In the genomic region with DNA sequence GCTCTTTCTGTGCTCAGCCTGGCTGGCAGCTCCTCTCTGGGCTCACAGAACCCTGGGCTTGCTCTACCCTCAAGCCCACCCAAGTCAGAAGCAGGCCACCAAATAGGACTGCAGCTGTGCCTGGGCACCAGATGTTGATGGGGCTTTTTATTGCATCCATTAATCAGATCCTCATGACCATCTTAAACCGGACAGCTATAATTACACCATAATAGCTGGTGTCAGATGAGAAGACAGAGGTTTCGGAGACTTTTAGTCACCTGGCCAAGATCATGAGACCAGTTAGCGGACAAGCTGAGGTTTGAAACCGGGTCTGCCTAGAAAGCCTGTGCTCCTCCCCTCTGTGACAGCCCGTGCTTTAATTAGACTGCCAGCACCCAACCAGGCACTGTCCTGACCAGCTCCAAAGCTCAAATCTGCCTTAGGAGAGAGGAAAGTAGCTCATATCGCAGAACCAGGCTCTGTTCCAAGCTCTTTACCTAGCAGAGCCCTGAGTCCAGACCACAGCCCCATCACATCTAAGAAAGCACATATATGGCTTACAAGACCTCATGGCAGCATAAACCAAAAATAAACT, we compare ENCODE assay signal across 23 cellular contexts.
"Had no signal": no experiment of that assay in that cellular context is flagged by ENCODE, and none has a peak within 500 bp of the region (broad histone marks: within the 10 kb centered on the region; RNA-seq: fewer than 3 reads in every experiment).

No MANE protein-coding gene starts in this region.

- H2AFZ ChIP-seq: neural progenitor cell had no signal

- H3K4me2 ChIP-seq: neural progenitor cell had no signal

- DNase-seq: activated CD4-positive, alpha-beta T cell treated with anti-CD3 and anti-CD28 coated beads for 4 hours; activated CD4-positive, alpha-beta T cell treated with anti-CD3 and anti-CD28 coated beads, Interleukin-2, amount 50 U/mL, for 4 hours; activated CD8-positive, alpha-beta memory T cell treated with anti-CD3 and anti-CD28 coated beads, Interleukin-2, amount 50 U/mL, for 4 hours; activated T-cell treated with anti-CD3 and anti-CD28 coated beads, Interleukin-2, amount 50 U/mL, for 24 hours; central memory CD4-positive, alpha-beta T cell; dermis blood vessel endothelial cell; effector CD4-positive, alpha-beta T cell; esophagus squamous epithelium; foreskin melanocyte; left cardiac atrium; right cardiac atrium; spleen; stimulated activated naive CD4-positive, alpha-beta T cell treated with Interleukin-2 at 50 U/mL for 16 hours; substantia nigra; upper lobe of left lung had no signal

- FAIRE-seq: endometrium, islet of Langerhans had no signal

- H3K9me3 Mint-ChIP-seq: activated naive CD4-positive, alpha-beta T cell treated with anti-CD3 and anti-CD28 coated beads, Interleukin-2, amount 50 U/mL, for 72 hours; activated T-cell treated with anti-CD3 and anti-CD28 coated beads, Interleukin-2, amount 50 U/mL, for 24 hours; neural progenitor cell had no signal

- H3K36me3 ChIP-seq: breast epithelium, esophagus squamous epithelium, neural progenitor cell, spleen, upper lobe of left lung, vagina had no signal

- H3K9me3 ChIP-seq: breast epithelium, esophagus squamous epithelium, spleen, upper lobe of left lung, vagina had no signal

- H3K27ac Mint-ChIP-seq: activated naive CD4-positive, alpha-beta T cell treated with anti-CD3 and anti-CD28 coated beads, Interleukin-2, amount 50 U/mL, for 72 hours; activated T-cell treated with anti-CD3 and anti-CD28 coated beads, Interleukin-2, amount 50 U/mL, for 24 hours; naive thymus-derived CD8-positive, alpha-beta T cell; neural progenitor cell had no signal

- H3K4me1 Mint-ChIP-seq: naive thymus-derived CD8-positive, alpha-beta T cell had no signal

- H3K4me3 Mint-ChIP-seq: activated T-cell treated with anti-CD3 and anti-CD28 coated beads, Interleukin-2, amount 50 U/mL, for 24 hours; naive thymus-derived CD8-positive, alpha-beta T cell; neural progenitor cell had no signal

- H3K4me1 ChIP-seq: breast epithelium, esophagus squamous epithelium, spleen, upper lobe of left lung, vagina had no signal

- H3K27me3 ChIP-seq: neural progenitor cell, upper lobe of left lung, vagina had no signal

- H3K9ac ChIP-seq: neural progenitor cell had no signal

- H3K36me3 Mint-ChIP-seq: naive thymus-derived CD8-positive, alpha-beta T cell; neural progenitor cell had no signal

- H3K27ac ChIP-seq: breast epithelium, epithelial cell of prostate, esophagus squamous epithelium, neural progenitor cell, spleen, upper lobe of left lung, vagina had no signal

- H3K4me3 ChIP-seq: breast epithelium, esophagus squamous epithelium, neural progenitor cell, spleen, upper lobe of left lung, vagina had no signal

- ATAC-seq: activated naive CD4-positive, alpha-beta T cell treated with anti-CD3 and anti-CD28 coated beads, Interleukin-2, amount 50 U/mL, for 72 hours; left cardiac atrium; naive thymus-derived CD8-positive, alpha-beta T cell; right cardiac atrium had no signal
